Comparison of ENCODE assay signal across 8 cellular contexts in genomic region chr4:118591339-118592046, GRCh38.
DNase-seq lines count a peak whose midpoint lies in the region; ATAC-seq, FAIRE-seq and TF ChIP-seq lines count a peak whose summit lies in the region.
"Not testable (repeated sequence)": the region's sequence is repeated elsewhere in the genome, so short reads cannot be mapped to it uniquely, and the experiment has no call there.

No MANE protein-coding gene starts in this region.

- not testable (repeated sequence) for TF ChIP-seq POLR2A in endothelial cell of umbilical vein (IDR thresholded peaks at IDR 0.05; ENCODE audit: low read depth, low read length)

- not testable (repeated sequence) for BruUV-seq in Caco-2 (replicated peaks; lab: Mats Ljungman, UMichigan)
- TSS peak; percentile 79 for BruUV-seq in endothelial cell of umbilical vein (replicated peaks; lab: Mats Ljungman, UMichigan)

- H3K27me3 ChIP-seq in Caco-2 (replicated peaks; ENCODE audit: control insufficient read depth, insufficient read depth, low read length); OCI-LY3 (ENCODE audit: low read depth, low read length); endothelial cell of umbilical vein (ENCODE audit: control insufficient read depth in 2 of 2, insufficient read depth in 2 of 2, low read length in 2 of 2): not testable (repeated sequence)

- peaks cover 10% of the 10 kb centered on the region for H3K9me3 Mint-ChIP-seq in Caco-2 (ENCODE audit: unreplicated experiment)

- H4K20me1 ChIP-seq in OCI-LY3 (ENCODE audit: insufficient read depth, low read length); endothelial cell of umbilical vein (replicated peaks; ENCODE audit: control insufficient read depth, extremely low read depth, insufficient read depth, low read length): not testable (repeated sequence)

- H3K27me3 Mint-ChIP-seq in Caco-2 (ENCODE audit: insufficient read depth, unreplicated experiment) = not testable (repeated sequence)

- TF ChIP-seq CTCF in Caco-2 (IDR thresholded peaks at IDR 0.05; ENCODE audit: insufficient read depth in 1 of 2, low read depth in 1 of 2, low read length in 1 of 2, severe bottlenecking in 1 of 2, unreplicated experiment in 1 of 2); OCI-LY3 (IDR thresholded peaks at IDR 0.05; ENCODE audit: low read depth, low read length); endothelial cell of umbilical vein (IDR thresholded peaks at IDR 0.05; ENCODE audit: extremely low read depth in 1 of 2, insufficient read depth in 1 of 2, low read depth in 1 of 2, low read length in 2 of 2): not testable (repeated sequence)

- peak; percentile 86 for FAIRE-seq in endothelial cell of umbilical vein (lab: Jason Lieb, UNC)

- peak overlapping the region; percentile 94 for H3K27ac Mint-ChIP-seq in Caco-2 (ENCODE audit: unreplicated experiment)

- peaks cover 11% of the 10 kb centered on the region for H3K79me2 ChIP-seq in OCI-LY3 (ENCODE audit: low read length)
- H3K79me2 ChIP-seq in endothelial cell of umbilical vein (ENCODE audit: control insufficient read depth, insufficient read depth, low read length) = not testable (repeated sequence)

- H3K36me3 Mint-ChIP-seq in Caco-2 (ENCODE audit: insufficient read depth, unreplicated experiment) = not testable (repeated sequence)

- not testable (repeated sequence) for H3K9me1 ChIP-seq in endothelial cell of umbilical vein (replicated peaks; ENCODE audit: control insufficient read depth, extremely low read depth, insufficient read depth, low read length)

- peak overlapping the region; percentile 76 for H3K9ac ChIP-seq in OCI-LY3 (ENCODE audit: low read length)
- peak overlapping the region; percentile 57 for H3K9ac ChIP-seq in endothelial cell of umbilical vein (replicated peaks; ENCODE audit: extremely low read depth, insufficient read depth, low read length)

- not testable (repeated sequence) for H3K4me1 ChIP-seq in Caco-2; OCI-LY3 (ENCODE audit: low read length); endothelial cell of umbilical vein (ENCODE audit: control insufficient read depth, extremely low read depth, insufficient read depth, low read length); mesodermal cell (ENCODE audit: control insufficient read depth, insufficient read depth, low read length, poor library complexity, severe bottlenecking)

- H3K36me3 ChIP-seq in Caco-2 (ENCODE audit: control insufficient read depth, insufficient read depth, low read length); OCI-LY3 (replicated peaks; ENCODE audit: low read depth, low read length); endothelial cell of umbilical vein (ENCODE audit: control insufficient read depth in 2 of 2, extremely low read depth in 1 of 2, insufficient read depth in 2 of 2, low read length in 2 of 2); mesodermal cell (ENCODE audit: control insufficient read depth, insufficient read depth, low read length): not testable (repeated sequence)

- CTCF ChIA-PET in Caco-2 (lab: Charles Lee) = not testable (repeated sequence)
- CTCF ChIA-PET in endothelial cell of umbilical vein (lab: Charles Lee) = interaction anchor here (0.6 to 0.8 kb wide), 2 partner anchors 168 to 756 kb away, joined by 3 read pairs; no protein-coding TSS in a partner anchor

- peak overlapping the region; percentile 90 for H3K4me3 Mint-ChIP-seq in Caco-2 (ENCODE audit: unreplicated experiment)

- ATAC-seq in GM21367 (IDR thresholded peaks at IDR 0.05; ENCODE audit: unreplicated experiment) = peak; percentile 97

- H3K9me3 ChIP-seq in Caco-2; OCI-LY3 (ENCODE audit: insufficient read depth, low read length); endothelial cell of umbilical vein (replicated peaks; ENCODE audit: control insufficient read depth, insufficient read depth, low read length); mesodermal cell (ENCODE audit: control insufficient read depth, low read length): not testable (repeated sequence)

- WGBS in mesodermal cell (ENCODE audit: insufficient coverage in 2 of 2), 2 experiments = 0 to 4% methylated on average over 13 to 14 of the region's 28 CpGs

- POLR2A ChIA-PET in Caco-2 (lab: Charles Lee) = interaction anchor here (0.8 kb wide), 1 partner anchor 94 kb away, joined by 3 read pairs; the partner anchor contains the start of gene METTL14
- POLR2A ChIA-PET in endothelial cell of umbilical vein (lab: Charles Lee) = not testable (repeated sequence)

- H3K4me2 ChIP-seq in OCI-LY3 (ENCODE audit: low read length) (peak overlapping the region; percentile 70), endothelial cell of umbilical vein (ENCODE audit: insufficient read depth, low read length) (peak overlapping the region; percentile 70)

- H3K27ac ChIP-seq in OCI-LY3 (ENCODE audit: low read length) (peak overlapping the region; percentile 48), endothelial cell of umbilical vein (ENCODE audit: insufficient read depth, low read depth, low read length) (peak overlapping the region; percentile 68), mesodermal cell (ENCODE audit: low read depth, low read length, severe bottlenecking) (peak overlapping the region; percentile 82)

- dilution Hi-C loops in endothelial cell of umbilical vein (cut with MboI; ENCODE audit: extremely low pct_ligation_motif_present, low sequenced_read_pairs) = not testable (repeated sequence)

- H3K4me3 ChIP-seq in Caco-2 (ENCODE audit: low read depth, low read length) (peak overlapping the region; percentile 49), OCI-LY3 (ENCODE audit: low read length) (peak overlapping the region; percentile 71), endothelial cell of umbilical vein (replicated peaks in 1 of 3; ENCODE audit: insufficient read depth in 1 of 3, low read depth in 1 of 3, low read length in 3 of 3) (peak overlapping the region; percentile 34 to 64 (median 55)), mesodermal cell (ENCODE audit: extremely low read depth, insufficient read depth, low read length, poor library complexity, severe bottlenecking) (peak overlapping the region; percentile 52)

- DNase-seq in Caco-2 (peak; percentile 94 to 97), HS-5 (ENCODE audit: low read depth) (peak; percentile 53), activated T-cell treated with anti-CD3 and anti-CD28 coated beads for 4 hours (peak; percentile 99), endothelial cell of umbilical vein (ENCODE audit: low read depth, low spot score) (peak; percentile 95)
- peak; percentile 95 for DNase-seq in stimulated activated CD8-positive, alpha-beta memory T cell treated with anti-CD3 and anti-CD28 coated beads, Interleukin-12 subunit alpha, Interleukin-12 subunit beta, amount 100 ng/mL, for 4 hours (ENCODE audit: low read depth)

- H3K4me1 Mint-ChIP-seq in Caco-2 (ENCODE audit: low read depth, unreplicated experiment) = peaks cover 11% of the 10 kb centered on the region

- intact Hi-C loops in Caco-2 (cut with micrococcal nuclease; ENCODE audit: unreplicated experiment) (loop anchor here (2.0 kb wide), 1 partner anchor 93 kb away; the partner anchor contains the start of gene METTL14), endothelial cell of umbilical vein (cut with micrococcal nuclease) (loop anchor here (1.0 kb wide), 1 partner anchor 310 kb away; no protein-coding TSS in a partner anchor)

- H2AFZ ChIP-seq in OCI-LY3 (ENCODE audit: low read depth, low read length) (peak overlapping the region; percentile 87), endothelial cell of umbilical vein (ENCODE audit: low read depth, low read length) (peak overlapping the region; percentile 98)

TF ChIP-seq in endothelial cell of umbilical vein, 7 proteins besides CTCF, POLR2A, EP300 and RAD21:
- peak; percentile 18 for TF ChIP-seq JUN (IDR thresholded peaks at IDR 0.05; ENCODE audit: borderline replicate concordance, insufficient read depth, insufficient read length, low read depth)
- peak; percentile 34 for TF ChIP-seq POLR2AphosphoS5 (IDR thresholded peaks at IDR 0.05; ENCODE audit: insufficient read depth, low read depth, low read length)

Comparison
In these comparisons a context has a peak if more than half of its experiments do, and no peak if none do; other contexts are left out.
1. Peak in every context shown above with its lines: DNase-seq, ATAC-seq, H3K4me3 ChIP-seq and H3K27ac ChIP-seq.